Comparison of ENCODE assay signal across 8 cellular contexts in genomic region chr5:102865171-102865509, GRCh38.
DNase-seq lines count a peak whose midpoint lies in the region; ATAC-seq and TF ChIP-seq lines count a peak whose summit lies in the region.

No MANE protein-coding gene starts in this region.

- H2BK12ac ChIP-seq in trophoblast cell (ENCODE audit: low read length): no peak overlapping the region

- H3K27ac ChIP-seq in Peyer's patch: peak overlapping the region in 2 of 4 donors; percentile 45 to 78
- H3K27ac ChIP-seq in trophoblast cell (ENCODE audit: low read depth, low read length): peak overlapping the region; percentile 42

- no peak for TF ChIP-seq POLR2A in Peyer's patch (IDR thresholded peaks at IDR 0.05)

- peak overlapping the region; percentile 94 for H4K8ac ChIP-seq in trophoblast cell (ENCODE audit: low read depth, low read length)

- H2AK5ac ChIP-seq in trophoblast cell (ENCODE audit: low read length): no peak overlapping the region

- no peaks in the 10 kb centered on the region for H3K36me3 ChIP-seq in Peyer's patch
- H3K36me3 ChIP-seq in trophoblast cell (ENCODE audit: control insufficient read depth in 1 of 2, insufficient read depth in 2 of 2, low read length in 2 of 2): peaks cover 0 to 1% of the 10 kb centered on the region in 2 experiments

- H2BK120ac ChIP-seq in trophoblast cell (ENCODE audit: insufficient read depth, low read length, poor library complexity): no peak overlapping the region

- in situ Hi-C loops in G401 (cut with HindIII; ENCODE audit: low sequenced_read_pairs): no loop called here

- peaks cover 5% of the 10 kb centered on the region for H3K79me2 ChIP-seq in trophoblast cell (ENCODE audit: control insufficient read depth, insufficient read depth, low read length, poor library complexity)

- H4K91ac ChIP-seq in trophoblast cell (ENCODE audit: low read depth, low read length): no peak overlapping the region

- H3K4me2 ChIP-seq in trophoblast cell (ENCODE audit: low read length): peak overlapping the region; percentile 96

- H3K18ac ChIP-seq in trophoblast cell (ENCODE audit: low read length): no peak overlapping the region

- no peak overlapping the region for H2BK5ac ChIP-seq in trophoblast cell (ENCODE audit: low read depth, low read length, poor library complexity)

- H3K9me3 ChIP-seq in Peyer's patch: no peaks in the 10 kb centered on the region
- no peaks in the 10 kb centered on the region for H3K9me3 ChIP-seq in trophoblast cell (ENCODE audit: insufficient read depth, low read depth, low read length)

- no peak overlapping the region for H3K9ac ChIP-seq in trophoblast cell (ENCODE audit: low read length)

- H3K27me3 ChIP-seq in Peyer's patch: no peaks in the 10 kb centered on the region
- no peaks in the 10 kb centered on the region for H3K27me3 ChIP-seq in trophoblast cell (ENCODE audit: insufficient read depth, low read length)

- ATAC-seq in GM19452 (IDR thresholded peaks at IDR 0.05; ENCODE audit: unreplicated experiment): no peak

- no peak overlapping the region for H4K12ac ChIP-seq in trophoblast cell (ENCODE audit: low read depth, low read length)

- peaks cover 7% of the 10 kb centered on the region for H3K79me1 ChIP-seq in trophoblast cell (ENCODE audit: low read length)

- H3K4me1 ChIP-seq in Peyer's patch (peaks cover 0 to 12% (median 0%) of the 10 kb centered on the region in 4 donors), trophoblast cell (ENCODE audit: control insufficient read depth in 1 of 2, insufficient read depth in 2 of 2, low read length in 2 of 2) (no peaks in the 10 kb centered on the region)

- no peak overlapping the region for H3K14ac ChIP-seq in trophoblast cell (ENCODE audit: low read length)

- H2AFZ ChIP-seq in trophoblast cell (ENCODE audit: insufficient read depth, low read length, poor library complexity): no peak overlapping the region

- DNase-seq in G401 (ENCODE audit: low spot score) (peak; percentile 50), Peyer's patch (no peak), fibroblast of gingiva (ENCODE audit: low read depth) (peak; percentile 33), trophoblast cell (peak; percentile 18 to 75), GM19238 (ENCODE audit: insufficient read length, low spot score) (no peak), DMS153 (lab: John Stamatoyannopoulos, UW) (no peak)
- no peak for DNase-seq in activated CD4-positive, alpha-beta T cell treated with anti-CD3 and anti-CD28 coated beads for 4 hours

- H3K4me3 ChIP-seq in Peyer's patch (peak overlapping the region in 3 of 4 donors; percentile 40 to 70 (median 58)), trophoblast cell (ENCODE audit: low read depth, low read length) (no peak overlapping the region)

- H3K23ac ChIP-seq in trophoblast cell (ENCODE audit: low read length): no peak overlapping the region

- no peak overlapping the region for H3K4ac ChIP-seq in trophoblast cell (ENCODE audit: low read depth, low read length)

- WGBS in trophoblast cell (ENCODE audit: extremely low coverage, insufficient coverage, insufficient read length): no CpG with 5 or more reads among the region's 3 CpGs

- TF ChIP-seq CTCF in Peyer's patch (IDR thresholded peaks at IDR 0.05): no peak

Comparison
In these comparisons a context has a peak if more than half of its experiments do, and no peak if none do; other contexts are left out.
1. DNase-seq: peak in G401 (single experiment), fibroblast of gingiva (single experiment) and trophoblast cell (2 of 2); none in Peyer's patch (0 of 3), GM19238 (single experiment), DMS153 (single experiment) and activated CD4-positive, alpha-beta T cell treated with anti-CD3 and anti-CD28 coated beads for 4 hours (0 of 2).